In the genomic region with DNA sequence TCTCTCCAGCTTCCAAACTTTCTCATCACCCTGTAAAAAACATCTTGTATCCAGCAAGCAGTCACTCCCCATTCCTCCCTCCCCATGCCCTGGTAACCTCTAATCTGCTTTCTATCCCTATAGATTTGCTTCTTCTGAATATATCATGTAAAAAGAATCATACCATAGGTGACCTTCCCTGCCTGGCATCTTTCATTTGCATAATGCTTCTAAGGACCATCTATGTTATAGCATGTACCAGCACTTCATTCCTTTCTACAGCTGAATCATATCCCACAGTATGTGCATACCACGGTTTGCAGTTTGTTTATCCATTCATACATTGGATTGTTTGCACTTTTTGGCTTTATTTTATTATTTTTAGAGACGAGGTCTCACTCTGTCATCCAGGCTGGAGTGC, we compare ENCODE assay signal across 2 cellular contexts.
TF ChIP-seq lines count a peak whose summit lies in the region.

No MANE protein-coding gene starts in this region.

TF ChIP-seq in HepG2, 621 proteins besides CTCF, POLR2A, EP300 and RAD21 (continues in another document):
- TF ChIP-seq ZNF558 (CRISPR knock-in tag; IDR thresholded peaks at IDR 0.05; ENCODE audit: borderline replicate concordance) = no peak
- TF ChIP-seq ZNF44 (CRISPR knock-in tag; IDR thresholded peaks at IDR 0.05) = no peak
- TF ChIP-seq MIXL1 (CRISPR knock-in tag; IDR thresholded peaks at IDR 0.05) = no peak
- no peak for TF ChIP-seq PITX1 (CRISPR knock-in tag; IDR thresholded peaks at IDR 0.05)
- TF ChIP-seq STAG1 (CRISPR knock-in tag; IDR thresholded peaks at IDR 0.05) = no peak
- TF ChIP-seq, protein P1, sequence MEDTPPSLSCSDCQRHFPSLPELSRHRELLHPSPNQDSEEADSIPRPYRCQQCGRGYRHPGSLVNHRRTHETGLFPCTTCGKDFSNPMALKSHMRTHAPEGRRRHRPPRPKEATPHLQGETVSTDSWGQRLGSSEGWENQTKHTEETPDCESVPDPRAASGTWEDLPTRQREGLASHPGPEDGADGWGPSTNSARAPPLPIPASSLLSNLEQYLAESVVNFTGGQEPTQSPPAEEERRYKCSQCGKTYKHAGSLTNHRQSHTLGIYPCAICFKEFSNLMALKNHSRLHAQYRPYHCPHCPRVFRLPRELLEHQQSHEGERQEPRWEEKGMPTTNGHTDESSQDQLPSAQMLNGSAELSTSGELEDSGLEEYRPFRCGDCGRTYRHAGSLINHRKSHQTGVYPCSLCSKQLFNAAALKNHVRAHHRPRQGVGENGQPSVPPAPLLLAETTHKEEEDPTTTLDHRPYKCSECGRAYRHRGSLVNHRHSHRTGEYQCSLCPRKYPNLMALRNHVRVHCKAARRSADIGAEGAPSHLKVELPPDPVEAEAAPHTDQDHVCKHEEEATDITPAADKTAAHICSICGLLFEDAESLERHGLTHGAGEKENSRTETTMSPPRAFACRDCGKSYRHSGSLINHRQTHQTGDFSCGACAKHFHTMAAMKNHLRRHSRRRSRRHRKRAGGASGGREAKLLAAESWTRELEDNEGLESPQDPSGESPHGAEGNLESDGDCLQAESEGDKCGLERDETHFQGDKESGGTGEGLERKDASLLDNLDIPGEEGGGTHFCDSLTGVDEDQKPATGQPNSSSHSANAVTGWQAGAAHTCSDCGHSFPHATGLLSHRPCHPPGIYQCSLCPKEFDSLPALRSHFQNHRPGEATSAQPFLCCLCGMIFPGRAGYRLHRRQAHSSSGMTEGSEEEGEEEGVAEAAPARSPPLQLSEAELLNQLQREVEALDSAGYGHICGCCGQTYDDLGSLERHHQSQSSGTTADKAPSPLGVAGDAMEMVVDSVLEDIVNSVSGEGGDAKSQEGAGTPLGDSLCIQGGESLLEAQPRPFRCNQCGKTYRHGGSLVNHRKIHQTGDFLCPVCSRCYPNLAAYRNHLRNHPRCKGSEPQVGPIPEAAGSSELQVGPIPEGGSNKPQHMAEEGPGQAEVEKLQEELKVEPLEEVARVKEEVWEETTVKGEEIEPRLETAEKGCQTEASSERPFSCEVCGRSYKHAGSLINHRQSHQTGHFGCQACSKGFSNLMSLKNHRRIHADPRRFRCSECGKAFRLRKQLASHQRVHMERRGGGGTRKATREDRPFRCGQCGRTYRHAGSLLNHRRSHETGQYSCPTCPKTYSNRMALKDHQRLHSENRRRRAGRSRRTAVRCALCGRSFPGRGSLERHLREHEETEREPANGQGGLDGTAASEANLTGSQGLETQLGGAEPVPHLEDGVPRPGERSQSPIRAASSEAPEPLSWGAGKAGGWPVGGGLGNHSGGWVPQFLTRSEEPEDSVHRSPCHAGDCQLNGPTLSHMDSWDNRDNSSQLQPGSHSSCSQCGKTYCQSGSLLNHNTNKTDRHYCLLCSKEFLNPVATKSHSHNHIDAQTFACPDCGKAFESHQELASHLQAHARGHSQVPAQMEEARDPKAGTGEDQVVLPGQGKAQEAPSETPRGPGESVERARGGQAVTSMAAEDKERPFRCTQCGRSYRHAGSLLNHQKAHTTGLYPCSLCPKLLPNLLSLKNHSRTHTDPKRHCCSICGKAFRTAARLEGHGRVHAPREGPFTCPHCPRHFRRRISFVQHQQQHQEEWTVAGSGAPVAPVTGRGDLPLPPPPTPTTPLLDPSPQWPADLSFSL (CRISPR knock-in tag; IDR thresholded peaks at IDR 0.05) = no peak
- no peak for TF ChIP-seq ETV6 (CRISPR knock-in tag; conservative IDR thresholded peaks at IDR 0.05)
- TF ChIP-seq, protein P2, sequence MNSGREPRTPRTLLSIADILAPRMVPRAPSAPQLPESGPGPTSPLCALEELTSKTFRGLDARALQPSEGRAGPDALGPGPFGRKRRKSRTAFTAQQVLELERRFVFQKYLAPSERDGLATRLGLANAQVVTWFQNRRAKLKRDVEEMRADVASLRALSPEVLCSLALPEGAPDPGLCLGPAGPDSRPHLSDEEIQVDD (CRISPR knock-in tag; IDR thresholded peaks at IDR 0.05; ENCODE audit: borderline replicate concordance) = no peak
- no peak for TF ChIP-seq SETDB1 (CRISPR knock-in tag; IDR thresholded peaks at IDR 0.05; ENCODE audit: borderline replicate concordance)

TF ChIP-seq in WTC11, 78 proteins besides CTCF, POLR2A, EP300 and RAD21:
- TF ChIP-seq ZNF423 (CRISPR knock-in tag; IDR thresholded peaks at IDR 0.05) = no peak
- TF ChIP-seq TEAD1 (CRISPR knock-in tag; IDR thresholded peaks at IDR 0.05) = no peak
- no peak for TF ChIP-seq NFATC4 (CRISPR knock-in tag; IDR thresholded peaks at IDR 0.05)
- TF ChIP-seq ZNF317 (CRISPR knock-in tag; IDR thresholded peaks at IDR 0.05; ENCODE audit: borderline replicate concordance, low read depth) = no peak
- TF ChIP-seq CBFB (CRISPR knock-in tag; IDR thresholded peaks at IDR 0.05; ENCODE audit: low read depth) = no peak
- no peak for TF ChIP-seq GABPB1 (CRISPR knock-in tag; IDR thresholded peaks at IDR 0.05)
- TF ChIP-seq, protein P3, sequence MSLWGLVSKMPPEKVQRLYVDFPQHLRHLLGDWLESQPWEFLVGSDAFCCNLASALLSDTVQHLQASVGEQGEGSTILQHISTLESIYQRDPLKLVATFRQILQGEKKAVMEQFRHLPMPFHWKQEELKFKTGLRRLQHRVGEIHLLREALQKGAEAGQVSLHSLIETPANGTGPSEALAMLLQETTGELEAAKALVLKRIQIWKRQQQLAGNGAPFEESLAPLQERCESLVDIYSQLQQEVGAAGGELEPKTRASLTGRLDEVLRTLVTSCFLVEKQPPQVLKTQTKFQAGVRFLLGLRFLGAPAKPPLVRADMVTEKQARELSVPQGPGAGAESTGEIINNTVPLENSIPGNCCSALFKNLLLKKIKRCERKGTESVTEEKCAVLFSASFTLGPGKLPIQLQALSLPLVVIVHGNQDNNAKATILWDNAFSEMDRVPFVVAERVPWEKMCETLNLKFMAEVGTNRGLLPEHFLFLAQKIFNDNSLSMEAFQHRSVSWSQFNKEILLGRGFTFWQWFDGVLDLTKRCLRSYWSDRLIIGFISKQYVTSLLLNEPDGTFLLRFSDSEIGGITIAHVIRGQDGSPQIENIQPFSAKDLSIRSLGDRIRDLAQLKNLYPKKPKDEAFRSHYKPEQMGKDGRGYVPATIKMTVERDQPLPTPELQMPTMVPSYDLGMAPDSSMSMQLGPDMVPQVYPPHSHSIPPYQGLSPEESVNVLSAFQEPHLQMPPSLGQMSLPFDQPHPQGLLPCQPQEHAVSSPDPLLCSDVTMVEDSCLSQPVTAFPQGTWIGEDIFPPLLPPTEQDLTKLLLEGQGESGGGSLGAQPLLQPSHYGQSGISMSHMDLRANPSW (CRISPR knock-in tag; conservative IDR thresholded peaks at IDR 0.05; ENCODE audit: low read depth) = no peak
- TF ChIP-seq HMGA2 (CRISPR knock-in tag; IDR thresholded peaks at IDR 0.05) = no peak
- TF ChIP-seq SMAD4 (CRISPR knock-in tag; IDR thresholded peaks at IDR 0.05) = no peak
- TF ChIP-seq, protein P4, sequence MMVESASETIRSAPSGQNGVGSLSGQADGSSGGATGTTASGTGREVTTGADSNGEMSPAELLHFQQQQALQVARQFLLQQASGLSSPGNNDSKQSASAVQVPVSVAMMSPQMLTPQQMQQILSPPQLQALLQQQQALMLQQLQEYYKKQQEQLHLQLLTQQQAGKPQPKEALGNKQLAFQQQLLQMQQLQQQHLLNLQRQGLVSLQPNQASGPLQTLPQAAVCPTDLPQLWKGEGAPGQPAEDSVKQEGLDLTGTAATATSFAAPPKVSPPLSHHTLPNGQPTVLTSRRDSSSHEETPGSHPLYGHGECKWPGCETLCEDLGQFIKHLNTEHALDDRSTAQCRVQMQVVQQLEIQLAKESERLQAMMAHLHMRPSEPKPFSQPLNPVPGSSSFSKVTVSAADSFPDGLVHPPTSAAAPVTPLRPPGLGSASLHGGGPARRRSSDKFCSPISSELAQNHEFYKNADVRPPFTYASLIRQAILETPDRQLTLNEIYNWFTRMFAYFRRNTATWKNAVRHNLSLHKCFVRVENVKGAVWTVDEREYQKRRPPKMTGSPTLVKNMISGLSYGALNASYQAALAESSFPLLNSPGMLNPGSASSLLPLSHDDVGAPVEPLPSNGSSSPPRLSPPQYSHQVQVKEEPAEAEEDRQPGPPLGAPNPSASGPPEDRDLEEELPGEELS (CRISPR knock-in tag; IDR thresholded peaks at IDR 0.05) = no peak
- TF ChIP-seq SOX15 (CRISPR knock-in tag; IDR thresholded peaks at IDR 0.05) = no peak
- no peak for TF ChIP-seq ETV6 (CRISPR knock-in tag; IDR thresholded peaks at IDR 0.05)
- no peak for TF ChIP-seq TP53 (CRISPR knock-in tag; IDR thresholded peaks at IDR 0.05)
- TF ChIP-seq, protein P5, sequence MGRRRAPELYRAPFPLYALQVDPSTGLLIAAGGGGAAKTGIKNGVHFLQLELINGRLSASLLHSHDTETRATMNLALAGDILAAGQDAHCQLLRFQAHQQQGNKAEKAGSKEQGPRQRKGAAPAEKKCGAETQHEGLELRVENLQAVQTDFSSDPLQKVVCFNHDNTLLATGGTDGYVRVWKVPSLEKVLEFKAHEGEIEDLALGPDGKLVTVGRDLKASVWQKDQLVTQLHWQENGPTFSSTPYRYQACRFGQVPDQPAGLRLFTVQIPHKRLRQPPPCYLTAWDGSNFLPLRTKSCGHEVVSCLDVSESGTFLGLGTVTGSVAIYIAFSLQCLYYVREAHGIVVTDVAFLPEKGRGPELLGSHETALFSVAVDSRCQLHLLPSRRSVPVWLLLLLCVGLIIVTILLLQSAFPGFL (CRISPR knock-in tag; IDR thresholded peaks at IDR 0.05; ENCODE audit: borderline replicate concordance) = no peak
